8 cellular contexts compared by ENCODE assay signal in the genomic region with DNA sequence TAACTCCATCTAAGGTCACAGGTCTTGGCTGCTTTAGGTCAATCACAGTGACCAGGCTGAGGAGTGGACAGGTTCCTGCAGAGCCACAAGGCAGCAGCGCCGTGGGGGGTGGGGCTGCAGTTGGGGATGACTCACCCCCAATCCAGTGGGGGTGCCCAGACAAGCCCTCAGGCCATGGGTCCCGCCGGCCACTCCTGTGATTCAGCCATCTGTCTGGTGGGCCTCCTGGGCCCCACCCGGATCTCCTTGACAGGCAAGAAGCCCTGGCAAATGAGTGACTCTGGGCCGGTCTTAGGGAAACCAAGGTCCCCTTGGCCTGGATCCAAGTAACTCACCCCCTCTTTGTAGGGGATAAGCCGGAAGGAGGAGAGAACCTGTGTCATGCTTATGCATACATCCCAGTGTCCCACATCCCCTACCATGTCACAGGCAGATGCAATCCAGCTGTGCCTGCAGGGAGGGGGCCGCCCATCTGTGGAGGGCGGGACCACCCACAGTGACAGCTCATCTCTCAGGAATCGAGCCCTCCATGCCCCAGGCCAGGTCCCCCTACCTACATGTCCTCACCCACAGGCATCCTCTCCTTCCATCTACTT. TPM values are rescaled to one million over a fixed set of nuclear protein-coding genes. Genes with fewer than 3 reads are reported as not detected.
DNase-seq lines count a peak whose midpoint lies in the region; TF ChIP-seq lines count a peak whose summit lies in the region.

No MANE protein-coding gene starts in this region.

- TF ChIP-seq CTCF in colonic mucosa (IDR thresholded peaks at IDR 0.05) = no peak

- DNase-seq in SK-N-DZ (ENCODE audit: low spot score) (peak; percentile 20), fibroblast of the conjunctiva (ENCODE audit: low read depth) (peak; percentile 64), renal cortical epithelial cell (ENCODE audit: low read depth) (peak; percentile 81), colonic mucosa (no peak), NCI-H524 treated with DMSO at 0.1 percent for 48 hours (lab: John Stamatoyannopoulos, UW) (no peak), Ammon's horn (ENCODE audit: low spot score) (no peak)
- DNase-seq in central memory CD4-positive, alpha-beta T cell = no peak

- H3K4me3 ChIP-seq in colonic mucosa = no peak overlapping the region

- peak overlapping the region; percentile 4; the same call in 1 of the 2 replicates for H3K9ac ChIP-seq in ES-I3 (ENCODE audit: low read depth, low read length)
- H3K9ac ChIP-seq in colonic mucosa (ENCODE audit: low read depth in 2 of 2, low read length in 2 of 2) = no peak overlapping the region

- no peak overlapping the region for H3K27ac ChIP-seq in colonic mucosa

- peaks cover 9% of the 10 kb centered on the region for H3K27me3 ChIP-seq in colonic mucosa

- H3K36me3 ChIP-seq in ES-I3 (ENCODE audit: insufficient read depth, low read length) (peaks cover 22% of the 10 kb centered on the region; the same call in 1 of the 2 replicates), colonic mucosa (peaks cover 11% of the 10 kb centered on the region)

- intact Hi-C loops in colonic mucosa (cut with DNase I) = no loop called here

- H3K4me1 ChIP-seq in ES-I3 (ENCODE audit: insufficient read depth, low read length) (peaks cover 36% of the 10 kb centered on the region), colonic mucosa (peaks cover 10% of the 10 kb centered on the region)

- H3K9me3 ChIP-seq in ES-I3 (ENCODE audit: control insufficient read depth, insufficient read depth, low read length) (no peaks in the 10 kb centered on the region), colonic mucosa (no peaks in the 10 kb centered on the region)

RNA-seq across cellular contexts. Expression of gene COL7A1, which starts 0.5 kb away (rescaled TPM):
- 1.7 and 2.0 TPM in 2 replicates for polyA plus RNA-seq in SK-N-DZ (2014; cell fraction: cytosol; rRNA removed)
- 67.2 and 69.4 TPM in 2 replicates for polyA plus RNA-seq in SK-N-DZ (2014; cell fraction: nucleus; rRNA removed)
- 129 and 165 TPM in 2 replicates for total RNA-seq in renal cortical epithelial cell
- 1 to 10 TPM; 3.8 to 5.1 TPM for total RNA-seq in colonic mucosa

RNA-seq across cellular contexts. Expression of gene UQCRC1, which starts 13.8 kb away (rescaled TPM):
- 271 and 392 TPM in 2 replicates for polyA plus RNA-seq in SK-N-DZ (2014; cell fraction: cytosol; rRNA removed)
- polyA plus RNA-seq in SK-N-DZ (2014; cell fraction: nucleus; rRNA removed) = 352 and 389 TPM in 2 replicates
- total RNA-seq in renal cortical epithelial cell = 549 and 618 TPM in 2 replicates
- 100 to 1,000 TPM; 682 to 753 TPM for total RNA-seq in colonic mucosa

RNA-seq across cellular contexts. Expression of gene TMEM89, which starts 25.9 kb away (rescaled TPM):
- polyA plus RNA-seq in SK-N-DZ (2014; cell fraction: cytosol; rRNA removed) = not detected in 2 replicates
- polyA plus RNA-seq in SK-N-DZ (2014; cell fraction: nucleus; rRNA removed) = 2.2 TPM in 1 of 2 replicates, not detected in the other
- total RNA-seq in renal cortical epithelial cell (not detected in 2 replicates), colonic mucosa (under 1 TPM in 1 of 2 donors, not detected in 1; 0.42 TPM)

RNA-seq across cellular contexts. Expression of gene UCN2, which starts 32.0 kb away (rescaled TPM):
- polyA plus RNA-seq in SK-N-DZ (2014; cell fraction: cytosol; rRNA removed) = 0.12 and 0.17 TPM in 2 replicates
- 2.7 and 4.9 TPM in 2 replicates for polyA plus RNA-seq in SK-N-DZ (2014; cell fraction: nucleus; rRNA removed)
- total RNA-seq in renal cortical epithelial cell (4.0 and 11.5 TPM in 2 replicates), colonic mucosa (not detected)

RNA-seq across cellular contexts. Expression of gene PFKFB4, which starts 39.0 kb away (rescaled TPM):
- polyA plus RNA-seq in SK-N-DZ (2014; cell fraction: cytosol; rRNA removed) = 7.9 and 12.8 TPM in 2 replicates
- polyA plus RNA-seq in SK-N-DZ (2014; cell fraction: nucleus; rRNA removed) = 21.1 and 22.6 TPM in 2 replicates
- total RNA-seq in renal cortical epithelial cell = 11.3 and 38.2 TPM in 2 replicates
- total RNA-seq in colonic mucosa = 10 to 100 TPM in 1 of 2 donors, 1 to 10 TPM in 1; 8.1 to 51.0 TPM

Comparison
In these comparisons a context has a peak if more than half of its experiments do, and no peak if none do; other contexts are left out.
1. DNase-seq: peak in SK-N-DZ (single experiment), fibroblast of the conjunctiva (single experiment) and renal cortical epithelial cell (single experiment); none in colonic mucosa (single experiment), central memory CD4-positive, alpha-beta T cell (single experiment), NCI-H524 treated with DMSO at 0.1 percent for 48 hours (single experiment) and Ammon's horn (single experiment).
2. RNA of gene COL7A1, which starts 0.5 kb away (total RNA-seq): 129 to 165 TPM in renal cortical epithelial cell; 3.8 to 5.1 TPM in colonic mucosa; every median in the first group is over 10 times any median in the second.